In genomic region chr1:28035420-28035819, GRCh38 we compare ENCODE assay signal across 27 cellular contexts.
"Had no signal": no experiment of that assay in that cellular context is flagged by ENCODE, and none has a peak within 500 bp of the region (broad histone marks: within the 10 kb centered on the region; RNA-seq: fewer than 3 reads in every experiment).

No MANE protein-coding gene starts in this region.

- H3K4me2 ChIP-seq: smooth muscle cell had no signal

- FAIRE-seq: colon had no signal

- H3K4me3 ChIP-seq: body of pancreas, gastrocnemius medialis, left ventricle myocardium inferior, lung, mucosa of descending colon, right atrium auricular region, smooth muscle cell, tibial nerve had no signal

- H3K27ac Mint-ChIP-seq: activated T-cell treated with anti-CD3 and anti-CD28 coated beads, Interleukin-2, amount 50 U/mL, for 72 hours; natural killer cell treated with Interleukin-12 subunit alpha and Interleukin-12 subunit beta and Interleukin-15 and Interleukin-18, amount 100 ng/mL, for 72 hours; T-helper 2 cell treated with Interferon-gamma antibody and Interleukin-4, amounts not matched to agents 5 μg/mL and 100 μg/mL, for 36 hours had no signal

- H3K9me3 Mint-ChIP-seq: activated naive CD4-positive, alpha-beta T cell treated with anti-CD3 and anti-CD28 coated beads, Interleukin-2, amount 50 U/mL, for 72 hours; activated T-cell treated with anti-CD3 and anti-CD28 coated beads, Interleukin-2, amount 50 U/mL, for 72 hours; natural killer cell treated with Interleukin-12 subunit alpha and Interleukin-12 subunit beta and Interleukin-15 and Interleukin-18, amount 100 ng/mL, for 72 hours; T-helper 2 cell treated with Interferon-gamma antibody and Interleukin-4, amounts not matched to agents 5 μg/mL and 100 μg/mL, for 36 hours had no signal

- H3K4me1 ChIP-seq: body of pancreas, gastrocnemius medialis, tibial nerve had no signal

- H3K4me3 Mint-ChIP-seq: activated T-cell treated with anti-CD3 and anti-CD28 coated beads, Interleukin-2, amount 50 U/mL, for 72 hours; natural killer cell treated with Interleukin-12 subunit alpha and Interleukin-12 subunit beta and Interleukin-15 and Interleukin-18, amount 100 ng/mL, for 72 hours; T-helper 2 cell treated with Interferon-gamma antibody and Interleukin-4, amounts not matched to agents 5 μg/mL and 100 μg/mL, for 36 hours had no signal

- H3K27me3 ChIP-seq: body of pancreas, gastrocnemius medialis, right atrium auricular region, tibial nerve had no signal

- H3K27me3 Mint-ChIP-seq: natural killer cell treated with Interleukin-12 subunit alpha and Interleukin-12 subunit beta and Interleukin-15 and Interleukin-18, amount 100 ng/mL, for 72 hours had no signal

- ATAC-seq: activated naive CD4-positive, alpha-beta T cell treated with anti-CD3 and anti-CD28 coated beads, Interleukin-2, amount 50 U/mL, for 72 hours; activated T-cell treated with anti-CD3 and anti-CD28 coated beads, Interleukin-2, amount 50 U/mL, for 72 hours; body of pancreas; gastrocnemius medialis; mucosa of descending colon; natural killer cell treated with Interleukin-12 subunit alpha and Interleukin-12 subunit beta and Interleukin-15 and Interleukin-18, amount 100 ng/mL, for 72 hours had no signal

- H3K9me3 ChIP-seq: body of pancreas, gastrocnemius medialis, left ventricle myocardium inferior, mucosa of descending colon, right atrium auricular region, tibial nerve had no signal

- DNase-seq: activated CD4-positive, alpha-beta T cell treated with anti-CD3 and anti-CD28 coated beads for 4 hours; activated CD4-positive, alpha-beta T cell treated with anti-CD3 and anti-CD28 coated beads, Interleukin-2, amount 50 U/mL, for 4 hours; activated naive CD4-positive, alpha-beta T cell; activated T-cell treated with anti-CD3 and anti-CD28 coated beads for 4 hours; activated T-cell treated with anti-CD3 and anti-CD28 coated beads, Interleukin-2, amount 50 U/mL, for 72 hours; anterior cingulate cortex; body of pancreas; dermis blood vessel endothelial cell; effector CD4-positive, alpha-beta T cell; erythroblast; gastrocnemius medialis; glutamatergic neuron; islet precursor cell; left ventricle myocardium inferior; mucosa of descending colon; stimulated activated CD4-positive, alpha-beta T cell treated with anti-CD3 and anti-CD28 coated beads, Interleukin-1b, Interleukin-23, amount 100 ng/mL, for 48 hours; stimulated activated CD4-positive, alpha-beta T cell treated with anti-CD3 and anti-CD28 coated beads, Interleukin-4, amount 100 ng/mL, for 4 hours; stimulated activated CD8-positive, alpha-beta memory T cell treated with anti-CD3 and anti-CD28 coated beads, Interleukin-4, amount 100 ng/mL, for 48 hours; stimulated activated naive CD4-positive, alpha-beta T cell treated with Interleukin-2 at 50 U/mL for 16 hours had no signal

- H3K27ac ChIP-seq: body of pancreas, gastrocnemius medialis, left ventricle myocardium inferior, right atrium auricular region, tibial nerve had no signal
